In the genomic region with DNA sequence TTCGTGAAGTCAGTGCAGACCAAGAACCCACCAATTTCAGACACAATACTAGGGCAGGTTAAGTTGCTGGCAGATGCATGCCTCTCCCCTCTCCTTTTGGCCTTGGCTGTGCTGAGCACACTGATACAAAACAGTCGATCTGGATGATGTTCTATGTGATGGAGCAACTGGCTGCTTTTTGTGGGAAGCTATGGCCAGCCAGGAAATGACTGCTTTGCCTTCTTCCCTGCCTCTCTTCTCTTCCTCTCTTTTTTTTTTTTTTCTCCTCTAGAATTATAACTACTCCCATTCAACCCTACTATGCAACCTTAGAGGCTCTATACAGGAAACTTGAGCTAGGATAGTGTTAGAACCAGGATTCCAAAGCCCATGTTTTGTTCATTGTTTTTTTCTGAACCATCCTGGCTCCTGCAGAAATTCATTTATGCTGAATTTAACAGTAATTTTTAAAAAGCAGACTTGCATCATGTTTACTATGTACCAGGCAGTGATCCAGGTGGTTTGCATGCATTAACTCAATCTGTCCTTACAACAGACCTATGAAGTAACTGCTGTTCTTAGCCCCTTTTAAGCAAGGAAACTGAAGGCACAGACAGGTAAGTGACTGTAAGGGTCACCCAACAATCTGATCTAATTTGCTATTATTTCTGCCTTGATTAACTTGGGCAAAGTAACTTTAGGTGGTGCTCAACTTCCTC, we compare ENCODE assay signal across 30 cellular contexts.
DNase-seq lines count a peak whose midpoint lies in the region; ATAC-seq and TF ChIP-seq lines count a peak whose summit lies in the region.
"Had no signal": no experiment of that assay in that cellular context is flagged by ENCODE, and none has a peak within 500 bp of the region (broad histone marks: within the 10 kb centered on the region; RNA-seq: fewer than 3 reads in every experiment).

No MANE protein-coding gene starts in this region.

- no peak overlapping the region for H4K8ac ChIP-seq in H9 (replicated peaks; ENCODE audit: insufficient read length, low read depth, low read length)

- no peak overlapping the region for H2AFZ ChIP-seq in H9 (ENCODE audit: low read length)

- peak overlapping the region; percentile 8 for H3K56ac ChIP-seq in H9 (ENCODE audit: insufficient read length, low read depth, low read length)

- no peaks in the 10 kb centered on the region for H3K36me3 ChIP-seq in mesodermal cell (ENCODE audit: control insufficient read depth, insufficient read depth, low read length)
- H3K36me3 ChIP-seq: ascending aorta had no signal

- no peak overlapping the region for H3K23ac ChIP-seq in H9 (ENCODE audit: insufficient read length, low read depth, low read length)

- no peaks in the 10 kb centered on the region for H3K23me2 ChIP-seq in H9 (ENCODE audit: insufficient read length, low read depth, low read length, poor library complexity, severe bottlenecking)

- no peak overlapping the region for H3K4ac ChIP-seq in H9 (ENCODE audit: low read depth, low read length)

- H3K18ac ChIP-seq in H9 (ENCODE audit: insufficient read length, low read depth, low read length): no peak overlapping the region

- H3K14ac ChIP-seq in H9 (ENCODE audit: insufficient read depth, low read length): no peak overlapping the region

- no peaks in the 10 kb centered on the region for H3K79me2 ChIP-seq in H9 (ENCODE audit: insufficient read depth, low read length)

- H3K27ac ChIP-seq in H9 (ENCODE audit: insufficient read length, low read depth, low read length) (no peak overlapping the region), mesodermal cell (ENCODE audit: low read depth, low read length, severe bottlenecking) (peak overlapping the region; percentile 16)
- H3K27ac ChIP-seq: gastroesophageal sphincter, HL-60 had no signal

- H3K4me2 ChIP-seq in H9 (ENCODE audit: insufficient read depth, insufficient read length, low read length): no peak overlapping the region

- H4K20me1 ChIP-seq in H9 (ENCODE audit: control insufficient read depth, insufficient read depth, insufficient read length): no peaks in the 10 kb centered on the region

- H2BK15ac ChIP-seq in H9 (ENCODE audit: low read depth, low read length): no peak overlapping the region

- H4K5ac ChIP-seq in H9 (ENCODE audit: insufficient read length, low read depth, low read length): no peak overlapping the region

- H2BK12ac ChIP-seq in H9 (ENCODE audit: insufficient read length, low read depth, low read length): no peak overlapping the region

- no CpG with 5 or more reads among the region's 2 CpGs for WGBS in H9 (ENCODE audit: extremely low coverage, insufficient read length, low lambda C conversion rate)
- 78 to 100% methylated on average over 1 of the region's 2 CpGs for WGBS in mesodermal cell (ENCODE audit: insufficient coverage in 2 of 2), 2 experiments

- TF ChIP-seq CTCF in H9 (conservative IDR thresholded peaks at IDR 0.05) (no peak), fibroblast of villous mesenchyme (IDR thresholded peaks at IDR 0.05; ENCODE audit: insufficient read depth, low read depth, low read length) (no peak), GM10266 (IDR thresholded peaks at IDR 0.05; ENCODE audit: control insufficient read depth, insufficient read depth, low read depth, missing control alignments) (no peak)

- H3K9ac ChIP-seq in H9 (ENCODE audit: extremely low read depth, insufficient read length, low read length): no peak overlapping the region

- H3K36me3 Mint-ChIP-seq in H9 (ENCODE audit: insufficient read depth in 1 of 3, low read depth in 3 of 3): peaks cover 4 to 9% (median 7%) of the 10 kb centered on the region in 3 experiments; a peak in 6 of 7 replicates
- H3K36me3 Mint-ChIP-seq: activated naive CD4-positive, alpha-beta T cell treated with anti-CD3 and anti-CD28 coated beads, Interleukin-2, amount 50 U/mL, for 24 hours had no signal

- H3K9me3 ChIP-seq in H9 (ENCODE audit: control insufficient read depth, low read depth, low read length) (peaks cover 12% of the 10 kb centered on the region), mesodermal cell (ENCODE audit: control insufficient read depth, low read length) (peaks cover 7% of the 10 kb centered on the region)
- H3K9me3 ChIP-seq: ascending aorta, gastroesophageal sphincter, testis had no signal

- H3K4me1 ChIP-seq in H9 (ENCODE audit: insufficient read depth, low read length) (peaks cover 5% of the 10 kb centered on the region), mesodermal cell (ENCODE audit: control insufficient read depth, insufficient read depth, low read length, poor library complexity, severe bottlenecking) (peaks cover 16% of the 10 kb centered on the region)

- H2BK5ac ChIP-seq in H9 (ENCODE audit: insufficient read length, low read length): no peak overlapping the region

- no peak overlapping the region for H2AK5ac ChIP-seq in H9 (ENCODE audit: insufficient read length, low read length)

- no peaks in the 10 kb centered on the region for H3K27me3 Mint-ChIP-seq in H9 (ENCODE audit: low read depth)

- no peak overlapping the region for H3T11ph ChIP-seq in H9 (ENCODE audit: low read length)

- H2BK120ac ChIP-seq in H9 (ENCODE audit: low read depth, low read length, poor library complexity, severe bottlenecking): no peak overlapping the region

- no peak overlapping the region for H4K91ac ChIP-seq in H9 (ENCODE audit: insufficient read length, low read depth, low read length)

- peaks cover 11 to 18% of the 10 kb centered on the region in 2 experiments for H3K4me1 Mint-ChIP-seq in H9
- H3K4me1 Mint-ChIP-seq: activated B cell treated with CpG ODN at 0.5 μM for 24 hours; activated naive CD4-positive, alpha-beta T cell treated with anti-CD3 and anti-CD28 coated beads, Interleukin-2, amount 50 U/mL, for 24 hours; central memory CD8-positive, alpha-beta T cell had no signal

- DNase-seq in H9 (no peak), amniotic epithelial cell (ENCODE audit: low read depth) (peak; percentile 54), fibroblast of villous mesenchyme (ENCODE audit: low read depth) (peak; percentile 22), GM10266 (ENCODE audit: extremely low spot score) (no peak)
- DNase-seq: ACHN; activated B cell treated with CpG ODN at 0.5 μM for 24 hours; activated CD4-positive, alpha-beta T cell treated with anti-CD3 and anti-CD28 coated beads, Interleukin-2, amount 50 U/mL, for 4 hours; DMS53; HCEC 1CT; mammary epithelial cell; NCI-H1092 treated with DMSO at 0.1 percent for 48 hours; NCI-H1930; NCI-H2227 treated with DMSO at 0.1 percent for 48 hours; NCI-H69; nucleus accumbens; retina; stimulated activated CD4-positive, alpha-beta T cell treated with anti-CD3 and anti-CD28 coated beads, Interleukin-4, amount 100 ng/mL, for 4 hours; stimulated activated naive CD4-positive, alpha-beta T cell; T1000 had no signal

- H3K27me3 ChIP-seq in H9 (ENCODE audit: insufficient read depth, low read length): no peaks in the 10 kb centered on the region
- H3K27me3 ChIP-seq: ascending aorta, gastroesophageal sphincter, testis had no signal

- H3K4me3 Mint-ChIP-seq in H9: no peak overlapping the region
- H3K4me3 Mint-ChIP-seq: activated B cell treated with CpG ODN at 0.5 μM for 24 hours; activated naive CD4-positive, alpha-beta T cell treated with anti-CD3 and anti-CD28 coated beads, Interleukin-2, amount 50 U/mL, for 24 hours; activated T-helper 1 cell treated with anti-CD3 and anti-CD28 coated beads, Interleukin-12 subunit alpha, Interleukin-12 subunit beta, Interleukin-2, Interleukin-4 antibody, amounts not matched to agents 30 ng/mL and 10 ng/mL and 1 ng/mL, durations not matched to agents 14 hours and 24 hours and 36 hours; central memory CD8-positive, alpha-beta T cell had no signal

- no peak overlapping the region for H2BK20ac ChIP-seq in H9 (ENCODE audit: low read depth, low read length, poor library complexity, severe bottlenecking)

- ATAC-seq in GM18519 (IDR thresholded peaks at IDR 0.05; ENCODE audit: low FRiP score, unreplicated experiment) (no peak), GM19397 (IDR thresholded peaks at IDR 0.05; ENCODE audit: unreplicated experiment) (no peak), GM18868 (IDR thresholded peaks at IDR 0.05; ENCODE audit: unreplicated experiment) (no peak)
- ATAC-seq: gastroesophageal sphincter had no signal

- peaks cover 16 to 19% of the 10 kb centered on the region in 2 experiments for H3K9me3 Mint-ChIP-seq in H9
- H3K9me3 Mint-ChIP-seq: activated B cell treated with CpG ODN at 0.5 μM for 24 hours; activated naive CD4-positive, alpha-beta T cell treated with anti-CD3 and anti-CD28 coated beads, Interleukin-2, amount 50 U/mL, for 24 hours; activated T-helper 1 cell treated with anti-CD3 and anti-CD28 coated beads, Interleukin-12 subunit alpha, Interleukin-12 subunit beta, Interleukin-2, Interleukin-4 antibody, amounts not matched to agents 30 ng/mL and 10 ng/mL and 1 ng/mL, durations not matched to agents 14 hours and 24 hours and 36 hours; central memory CD8-positive, alpha-beta T cell had no signal

- peak overlapping the region in 1 of 3 experiments; percentile 70; a peak in 2 of 7 replicates for H3K27ac Mint-ChIP-seq in H9
- H3K27ac Mint-ChIP-seq: activated B cell treated with CpG ODN at 0.5 μM for 24 hours; activated naive CD4-positive, alpha-beta T cell treated with anti-CD3 and anti-CD28 coated beads, Interleukin-2, amount 50 U/mL, for 24 hours; activated T-helper 1 cell treated with anti-CD3 and anti-CD28 coated beads, Interleukin-12 subunit alpha, Interleukin-12 subunit beta, Interleukin-2, Interleukin-4 antibody, amounts not matched to agents 30 ng/mL and 10 ng/mL and 1 ng/mL, durations not matched to agents 14 hours and 24 hours and 36 hours had no signal

- H3K79me1 ChIP-seq in H9 (ENCODE audit: insufficient read depth, low read depth, low read length, poor library complexity, severe bottlenecking): no peaks in the 10 kb centered on the region

- no peak overlapping the region for H3K4me3 ChIP-seq in fibroblast of villous mesenchyme (ENCODE audit: low read depth, low read length)
- H3K4me3 ChIP-seq in mesodermal cell (ENCODE audit: extremely low read depth, insufficient read depth, low read length, poor library complexity, severe bottlenecking): no peak overlapping the region
- H3K4me3 ChIP-seq: gastroesophageal sphincter, testis had no signal

Comparison
In these comparisons a context has a peak if more than half of its experiments do, and no peak if none do; other contexts are left out.
1. DNase-seq: peak in amniotic epithelial cell (single experiment) and fibroblast of villous mesenchyme (single experiment); none in H9 (single experiment) and GM10266 (single experiment).